ENCODE assay signal across 15 cellular contexts in genomic region chr18:59905686-59906091, GRCh38. TPM values are rescaled to one million over a fixed set of nuclear protein-coding genes. Genes with fewer than 3 reads are reported as not detected.
DNase-seq lines count a peak whose midpoint lies in the region; ATAC-seq, FAIRE-seq and TF ChIP-seq lines count a peak whose summit lies in the region.
"Had no signal": no experiment of that assay in that cellular context is flagged by ENCODE, and none has a peak within 500 bp of the region (broad histone marks: within the 10 kb centered on the region; RNA-seq: fewer than 3 reads in every experiment).

No MANE protein-coding gene starts in this region.

- TF ChIP-seq CTCF in DND-41 (IDR thresholded peaks at IDR 0.05; ENCODE audit: borderline replicate concordance, extremely low read depth, low read length, poor library complexity, severe bottlenecking): no peak
- no peak for TF ChIP-seq CTCF in keratinocyte (optimal IDR thresholded peaks at IDR 0.05 in 1 of 3, IDR thresholded peaks at IDR 0.05 in 1 of 3, conservative IDR thresholded peaks at IDR 0.05 in 1 of 3; ENCODE audit: extremely low read depth in 1 of 3, insufficient read depth in 2 of 3, low read length in 3 of 3)

- peaks cover 32% of the 10 kb centered on the region; the same call in 1 of the 2 replicates for H4K20me1 ChIP-seq in DND-41 (ENCODE audit: insufficient read depth, low read length)
- H4K20me1 ChIP-seq in keratinocyte (ENCODE audit: control insufficient read depth, extremely low read depth, insufficient read depth, low read length): no peaks in the 10 kb centered on the region

- no peaks in the 10 kb centered on the region for H3K9me3 ChIP-seq in CD4-positive, CD25-positive, alpha-beta regulatory T cell (ENCODE audit: control insufficient read depth in 2 of 2, low read length in 2 of 2)
- H3K9me3 ChIP-seq in DND-41 (ENCODE audit: insufficient read depth, low read length, severe bottlenecking) (no peaks in the 10 kb centered on the region), T-helper 17 cell (ENCODE audit: control insufficient read depth, low read length, poor library complexity, severe bottlenecking) (no peaks in the 10 kb centered on the region), keratinocyte (ENCODE audit: control insufficient read depth, low read depth, low read length) (no peaks in the 10 kb centered on the region)
- H3K9me3 ChIP-seq: mucosa of descending colon had no signal

- H3K36me3 ChIP-seq in CD4-positive, CD25-positive, alpha-beta regulatory T cell (ENCODE audit: control insufficient read depth, insufficient read depth, low read length): no peaks in the 10 kb centered on the region
- H3K36me3 ChIP-seq in DND-41 (ENCODE audit: insufficient read depth, low read length) (peaks cover 32% of the 10 kb centered on the region), keratinocyte (ENCODE audit: control insufficient read depth in 2 of 2, extremely low read depth in 1 of 2, insufficient read depth in 2 of 2, low read length in 2 of 2) (no peaks in the 10 kb centered on the region)

- H3K27ac Mint-ChIP-seq in CD4-positive, CD25-positive, alpha-beta regulatory T cell: peak overlapping the region; percentile 50 to 91 (median 90)
- H3K27ac Mint-ChIP-seq in T-helper 17 cell: peak overlapping the region; percentile 94

- H3K9me1 ChIP-seq in keratinocyte (ENCODE audit: control insufficient read depth, extremely low read depth, insufficient read depth, low read length): no peaks in the 10 kb centered on the region

- no peaks in the 10 kb centered on the region for H3K27me3 Mint-ChIP-seq in CD4-positive, CD25-positive, alpha-beta regulatory T cell
- no peaks in the 10 kb centered on the region for H3K27me3 Mint-ChIP-seq in T-helper 17 cell

- H3K4me2 ChIP-seq in DND-41 (ENCODE audit: insufficient read depth, low read length) (no peak overlapping the region; the same call in 1 of the 2 replicates), keratinocyte (ENCODE audit: control insufficient read depth, extremely low read depth, insufficient read depth, low read depth, low read length) (no peak overlapping the region)

- H3K79me2 ChIP-seq in DND-41 (ENCODE audit: insufficient read depth, low read length) (peaks cover 34% of the 10 kb centered on the region), keratinocyte (ENCODE audit: control insufficient read depth, insufficient read depth, low read length) (peaks cover 28% of the 10 kb centered on the region)

- peak; percentile 44 for FAIRE-seq in keratinocyte (lab: Jason Lieb, UNC)
- FAIRE-seq: small intestine had no signal

- peaks cover 74% of the 10 kb centered on the region for H3K4me1 ChIP-seq in CD4-positive, CD25-positive, alpha-beta regulatory T cell (ENCODE audit: control insufficient read depth, insufficient read depth, low read length, poor library complexity, severe bottlenecking)
- H3K4me1 ChIP-seq in DND-41 (ENCODE audit: insufficient read depth, low read length) (peaks cover 65% of the 10 kb centered on the region), keratinocyte (ENCODE audit: control insufficient read depth, extremely low read depth, insufficient read depth, low read length) (peaks cover 42% of the 10 kb centered on the region)

- DNase-seq in CD4-positive, CD25-positive, alpha-beta regulatory T cell: no peak
- DNase-seq in DND-41: no peak
- no peak for DNase-seq in T-helper 17 cell
- no peak for DNase-seq in keratinocyte (ENCODE audit: low read depth, low spot score)
- no peak for DNase-seq in stimulated activated CD4-positive, alpha-beta T cell treated with anti-CD3 and anti-CD28 coated beads, Interleukin-1b, Interleukin-23, amount 100 ng/mL, for 48 hours
- no peak for DNase-seq in pons (ENCODE audit: low spot score)
- DNase-seq in COLO668 (lab: John Stamatoyannopoulos, UW; ENCODE audit: unreplicated experiment): no peak
- DNase-seq: activated CD4-positive, alpha-beta T cell treated with anti-CD3 and anti-CD28 coated beads for 1 hour; amniotic stem cell; C1 segment of cervical spinal cord; hypothalamus; mucosa of descending colon; NCI-H1436; small intestine; trophoblast cell had no signal

- H3K36me3 Mint-ChIP-seq in CD4-positive, CD25-positive, alpha-beta regulatory T cell: peaks cover 8% of the 10 kb centered on the region
- H3K36me3 Mint-ChIP-seq in T-helper 17 cell (ENCODE audit: low read depth): peaks cover 6% of the 10 kb centered on the region

- H3K27me3 ChIP-seq in CD4-positive, CD25-positive, alpha-beta regulatory T cell (ENCODE audit: control insufficient read depth, insufficient read depth, low read length): no peaks in the 10 kb centered on the region
- no peaks in the 10 kb centered on the region for H3K27me3 ChIP-seq in DND-41 (ENCODE audit: insufficient read depth, low read length, poor library complexity)
- no peaks in the 10 kb centered on the region for H3K27me3 ChIP-seq in keratinocyte (ENCODE audit: control insufficient read depth, extremely low read depth, insufficient read depth, low read length)

- peak overlapping the region; percentile 42 for H3K4me3 ChIP-seq in CD4-positive, CD25-positive, alpha-beta regulatory T cell (ENCODE audit: low read depth, low read length)
- H3K4me3 ChIP-seq in DND-41 (ENCODE audit: low read depth in 1 of 2, low read length in 2 of 2) (no peak overlapping the region), keratinocyte (ENCODE audit: control insufficient read depth in 2 of 3, extremely low read depth in 1 of 3, insufficient read depth in 2 of 3, low read depth in 1 of 3, low read length in 3 of 3) (no peak overlapping the region)
- H3K4me3 ChIP-seq: mucosa of descending colon had no signal

- peak overlapping the region in 2 of 4 donors; percentile 33 to 62 for H3K4me3 Mint-ChIP-seq in CD4-positive, CD25-positive, alpha-beta regulatory T cell
- peak overlapping the region; percentile 58 for H3K4me3 Mint-ChIP-seq in T-helper 17 cell

- no peak for ATAC-seq in CD4-positive, CD25-positive, alpha-beta regulatory T cell (ENCODE audit: low read depth in 2 of 2)
- no peak for ATAC-seq in DND-41 (ENCODE audit: insufficient read depth, low read depth)
- no peak for ATAC-seq in T-helper 17 cell
- ATAC-seq: mucosa of descending colon had no signal

- no peak overlapping the region for H2AFZ ChIP-seq in DND-41 (ENCODE audit: low read depth, low read length)
- no peak overlapping the region for H2AFZ ChIP-seq in keratinocyte (ENCODE audit: control insufficient read depth, low read length)

- H3K9ac ChIP-seq in DND-41 (ENCODE audit: low read depth, low read length) (no peak overlapping the region), keratinocyte (ENCODE audit: control insufficient read depth, extremely low read depth, insufficient read depth, low read length) (no peak overlapping the region)

- dilution Hi-C loops in keratinocyte (cut with MboI; ENCODE audit: extremely low pct_ligation_motif_present, low sequenced_read_pairs): no loop called here

- peak overlapping the region; percentile 85 for H3K27ac ChIP-seq in CD4-positive, CD25-positive, alpha-beta regulatory T cell (ENCODE audit: insufficient read depth, low read length, poor library complexity, severe bottlenecking)
- H3K27ac ChIP-seq in DND-41 (ENCODE audit: low read length) (peak overlapping the region; percentile 18; the same call in 1 of the 2 replicates), keratinocyte (ENCODE audit: control insufficient read depth, insufficient read depth, low read length) (peak overlapping the region; percentile 10)

- H3K9me3 Mint-ChIP-seq in CD4-positive, CD25-positive, alpha-beta regulatory T cell: peaks cover 0 to under 1% (median 0%) of the 10 kb centered on the region in 7 donors

- peaks cover 45 to 73% (median 60%) of the 10 kb centered on the region in 4 donors for H3K4me1 Mint-ChIP-seq in CD4-positive, CD25-positive, alpha-beta regulatory T cell
- H3K4me1 Mint-ChIP-seq in T-helper 17 cell: peaks cover 38% of the 10 kb centered on the region

RNA-seq across cellular contexts. Expression of gene PMAIP1, which starts 5.9 kb away (rescaled TPM):
- 326 TPM for total RNA-seq in CD4-positive, CD25-positive, alpha-beta regulatory T cell
- polyA plus RNA-seq in CD4-positive, CD25-positive, alpha-beta regulatory T cell: 10 to 100 TPM; 23.3 to 84.5 (median 52.6) TPM
- 100 to 1,000 TPM; 111 to 139 TPM for total RNA-seq in T-helper 17 cell
- polyA plus RNA-seq in keratinocyte: 24.1 to 49.1 TPM (median 31.8 TPM) in 3 replicates
- 38.1 TPM for polyA plus RNA-seq in keratinocyte (2011; ENCODE audit: low read depth)
- 21.5 and 27.2 TPM in 2 replicates for polyA plus RNA-seq in keratinocyte (2011; cell fraction: cytosol; rRNA removed)
- 42.2 and 47.9 TPM in 2 replicates for polyA plus RNA-seq in keratinocyte (2011; cell fraction: nucleus; rRNA removed)
- 25.9 and 53.6 TPM in 2 replicates for polyA plus RNA-seq in keratinocyte (2012; ENCODE audit: low replicate concordance)
- 3.7 to 11.4 TPM (median 10.4 TPM) in 3 replicates for polyA minus RNA-seq in keratinocyte
- polyA minus RNA-seq in keratinocyte (2011; cell fraction: cytosol; rRNA and poly(A)+ RNA removed): 23.8 TPM
- 23.4 and 28.2 TPM in 2 replicates for polyA minus RNA-seq in keratinocyte (2011; cell fraction: nucleus; rRNA and poly(A)+ RNA removed)

Comparison
In these comparisons a context has a peak if more than half of its experiments do, and no peak if none do; other contexts are left out.
1. H3K27ac ChIP-seq: peak in every context shown above with its lines; median percentile 85 in CD4-positive, CD25-positive, alpha-beta regulatory T cell; 18 in DND-41; 10 in keratinocyte.